12 cellular contexts compared by ENCODE assay signal in genomic region chr3:70308760-70309159, GRCh38. TPM values are rescaled to one million over a fixed set of nuclear protein-coding genes. Genes with fewer than 3 reads are reported as not detected.
DNase-seq lines count a peak whose midpoint lies in the region; ATAC-seq, FAIRE-seq and TF ChIP-seq lines count a peak whose summit lies in the region.
"Had no signal": no experiment of that assay in that cellular context is flagged by ENCODE, and none has a peak within 500 bp of the region (broad histone marks: within the 10 kb centered on the region; RNA-seq: fewer than 3 reads in every experiment).

No MANE protein-coding gene starts in this region.

- no peak overlapping the region for H3K9ac ChIP-seq in colonic mucosa (ENCODE audit: low read depth in 2 of 2, low read length in 2 of 2)

- H3K4me3 ChIP-seq in pancreas = no peak overlapping the region
- H3K4me3 ChIP-seq in colonic mucosa = no peak overlapping the region

- FAIRE-seq in pancreas (lab: Jason Lieb, UNC) = no peak

- 39 to 53% methylated on average over 3 of the region's 3 CpGs for WGBS in pancreas, 2 donors

- H3K36me3 Mint-ChIP-seq in chondrocyte (ENCODE audit: low read depth) (peaks cover 1% of the 10 kb centered on the region), nephron progenitor cell (ENCODE audit: low read depth) (no peaks in the 10 kb centered on the region)

- no peak for ATAC-seq in pancreas
- no peak for ATAC-seq in GM19023 (IDR thresholded peaks at IDR 0.05; ENCODE audit: unreplicated experiment)
- ATAC-seq: HCT116 had no signal

- H3K9me3 ChIP-seq in pancreas (no peaks in the 10 kb centered on the region), colonic mucosa (no peaks in the 10 kb centered on the region)

- H3K27ac ChIP-seq in pancreas (no peak overlapping the region), colonic mucosa (no peak overlapping the region)

- intact Hi-C loops in pancreas (cut with DNase I) = no loop called here
- intact Hi-C loops in colonic mucosa (cut with DNase I) = no loop called here

- peak; percentile 1 for DNase-seq in EL
- peak; percentile 3 for DNase-seq in HuH-7 (ENCODE audit: low spot score)
- no peak for DNase-seq in chondrocyte (ENCODE audit: low spot score)
- peak; percentile 15 for DNase-seq in nephron progenitor cell
- no peak for DNase-seq in pancreas
- no peak for DNase-seq in activated CD4-positive, alpha-beta T cell treated with anti-CD3 and anti-CD28 coated beads for 48 hours
- DNase-seq in colonic mucosa = no peak
- DNase-seq: activated CD8-positive, alpha-beta memory T cell treated with anti-CD3 and anti-CD28 coated beads, Interleukin-2, amount 50 U/mL, for 48 hours; effector memory CD4-positive, alpha-beta T cell had no signal

- H3K4me1 ChIP-seq in pancreas (no peaks in the 10 kb centered on the region), colonic mucosa (no peaks in the 10 kb centered on the region)

- H3K9me3 Mint-ChIP-seq in chondrocyte (ENCODE audit: low read depth) (peaks cover 4% of the 10 kb centered on the region), nephron progenitor cell (no peaks in the 10 kb centered on the region)

- H3K36me3 ChIP-seq in pancreas (no peaks in the 10 kb centered on the region), colonic mucosa (no peaks in the 10 kb centered on the region)

- H3K4me3 Mint-ChIP-seq in chondrocyte (ENCODE audit: unreplicated experiment) (no peak overlapping the region), nephron progenitor cell (no peak overlapping the region)

- peak; percentile 77 for TF ChIP-seq CTCF in chondrocyte (IDR thresholded peaks at IDR 0.05)
- TF ChIP-seq CTCF in nephron progenitor cell (IDR thresholded peaks at IDR 0.05) = peak; percentile 16
- no peak for TF ChIP-seq CTCF in pancreas (IDR thresholded peaks at IDR 0.05)
- no peak for TF ChIP-seq CTCF in colonic mucosa (IDR thresholded peaks at IDR 0.05)

- H3K27me3 ChIP-seq in pancreas (peaks cover 0 to 3% (median 0%) of the 10 kb centered on the region in 4 donors), colonic mucosa (no peaks in the 10 kb centered on the region)

- H3K27me3 Mint-ChIP-seq in chondrocyte (ENCODE audit: low read depth) (no peaks in the 10 kb centered on the region), nephron progenitor cell (ENCODE audit: low read depth, poor library complexity) (peaks cover 3% of the 10 kb centered on the region)

- H3K4me1 Mint-ChIP-seq in chondrocyte (ENCODE audit: low read depth) (peaks cover 3% of the 10 kb centered on the region), nephron progenitor cell (peaks cover 5% of the 10 kb centered on the region)

- no peak overlapping the region for H3K27ac Mint-ChIP-seq in chondrocyte (ENCODE audit: unreplicated experiment)
- no peak overlapping the region for H3K27ac Mint-ChIP-seq in nephron progenitor cell

RNA-seq across cellular contexts. Expression of gene MDFIC2, which starts 3.7 kb away (rescaled TPM):
- not detected in 3 replicates for total RNA-seq in chondrocyte
- total RNA-seq in pancreas = not detected
- not detected for polyA plus RNA-seq in pancreas
- not detected for total RNA-seq in colonic mucosa
- total RNA-seq: RPMI7951 had no signal

Comparison
In these comparisons a context has a peak if more than half of its experiments do, and no peak if none do; other contexts are left out.
1. DNase-seq: peak in EL (single experiment), HuH-7 (single experiment) and nephron progenitor cell (single experiment); none in chondrocyte (single experiment), pancreas (0 of 6), activated CD4-positive, alpha-beta T cell treated with anti-CD3 and anti-CD28 coated beads for 48 hours (single experiment) and colonic mucosa (single experiment).
2. CTCF ChIP-seq: peak in chondrocyte (single experiment) and nephron progenitor cell (single experiment); none in pancreas (0 of 4) and colonic mucosa (single experiment).